ENCODE assay signal across 23 cellular contexts in genomic region chr11:64718084-64718779, GRCh38. TPM values are rescaled to one million over a fixed set of nuclear protein-coding genes. Genes with fewer than 3 reads are reported as not detected.
DNase-seq lines count a peak whose midpoint lies in the region; ATAC-seq, FAIRE-seq and TF ChIP-seq lines count a peak whose summit lies in the region.
"Had no signal": no experiment of that assay in that cellular context is flagged by ENCODE, and none has a peak within 500 bp of the region (broad histone marks: within the 10 kb centered on the region; RNA-seq: fewer than 3 reads in every experiment).

No MANE protein-coding gene starts in this region.

- peak overlapping the region in 3 of 5 experiments; percentile 81 to 97 (median 95) for H3K27ac Mint-ChIP-seq in brain
- H3K27ac Mint-ChIP-seq in stimulated activated memory B cell treated with anti-CD40 and anti-IgM and Interleukin-4, amounts not matched to agents 10 μg/mL and 1 μg/mL and 100 μg/mL, for 72 hours = no peak overlapping the region
- H3K27ac Mint-ChIP-seq: CD8-positive, alpha-beta memory T cell had no signal

- H3K79me1 ChIP-seq in H1 (ENCODE audit: low read depth, low read length) = no peaks in the 10 kb centered on the region

- H4K8ac ChIP-seq in H1 (ENCODE audit: extremely low read depth, insufficient read depth, low read length) = no peak overlapping the region

- no peaks in the 10 kb centered on the region for H3K36me3 ChIP-seq in H1 (ENCODE audit: control insufficient read depth in 2 of 4, insufficient read depth in 4 of 4, low read length in 3 of 4)
- no peaks in the 10 kb centered on the region for H3K36me3 ChIP-seq in sigmoid colon
- H3K36me3 ChIP-seq: HAP-1 had no signal

- H3K9me3 ChIP-seq in H1 (ENCODE audit: insufficient read depth in 2 of 2, low read depth in 1 of 2, low read length in 1 of 2) (no peaks in the 10 kb centered on the region), sigmoid colon (no peaks in the 10 kb centered on the region)
- H3K9me3 ChIP-seq: HAP-1 had no signal

- no peak overlapping the region for H3K4me2 ChIP-seq in H1 (ENCODE audit: insufficient read depth in 1 of 2, low read depth in 2 of 2, low read length in 2 of 2)

- H3K4ac ChIP-seq in H1 (replicated peaks; ENCODE audit: insufficient read length, low read depth, low read length) = no peak overlapping the region

- no peak overlapping the region for H2AK5ac ChIP-seq in H1 (ENCODE audit: low read depth, low read length)

- peaks cover 88% of the 10 kb centered on the region for H3K4me1 Mint-ChIP-seq in brain
- peaks cover 33% of the 10 kb centered on the region for H3K4me1 Mint-ChIP-seq in stimulated activated memory B cell treated with anti-CD40 and anti-IgM and Interleukin-4, amounts not matched to agents 10 μg/mL and 1 μg/mL and 100 μg/mL, for 72 hours

- H4K5ac ChIP-seq in H1 (ENCODE audit: insufficient read length, low read depth, low read length) = no peak overlapping the region

- DNase-seq in NCI-H1694 (lab: John Stamatoyannopoulos, UW) (peak; percentile 33), NCI-H1694 treated with DMSO at 0.1 percent for 48 hours (lab: John Stamatoyannopoulos, UW) (no peak), H1 (ENCODE audit: low read depth in 1 of 2, low spot score in 2 of 2) (no peak), sigmoid colon (peak; percentile 56), NCI-H1048 (lab: John Stamatoyannopoulos, UW) (no peak)
- DNase-seq: AML-193; Calu3; CD8-positive, alpha-beta memory T cell; DMS53; GF-D8; IMR-90; NCI-H1417 treated with DMSO at 0.1 percent for 48 hours; NCI-H1930; NCI-H2227 treated with DMSO at 0.1 percent for 48 hours; NCI-H510A treated with DMSO at 0.1 percent for 48 hours; T-helper 1 cell had no signal

- TF ChIP-seq POLR2A in H1 (IDR thresholded peaks at IDR 0.05; ENCODE audit: control extremely low read depth in 1 of 2, low read depth in 2 of 2, low read length in 2 of 2) (no peak), sigmoid colon (IDR thresholded peaks at IDR 0.05) (no peak)

- TF ChIP-seq CTCF in brain (conservative IDR thresholded peaks at IDR 0.05) (no peak), H1 (IDR thresholded peaks at IDR 0.05; ENCODE audit: control extremely low read depth in 1 of 3, insufficient read depth in 1 of 3, low read depth in 1 of 3, low read length in 3 of 3) (no peak), sigmoid colon (IDR thresholded peaks at IDR 0.05) (no peak)

- no peak overlapping the region for H3K56ac ChIP-seq in H1 (replicated peaks; ENCODE audit: insufficient read length, low read depth, low read length)

- CTCF ChIA-PET in H1 (lab: Charles Lee; ENCODE audit: partially characterized antibody) = interaction anchor here (1.0 to 4.7 kb wide), 7 partner anchors 13 to 69 kb away, joined by 3 to 30 read pairs (median 9); partner anchors contain the start of gene RASGRP2

- peaks cover 17% of the 10 kb centered on the region for H3K27me3 Mint-ChIP-seq in brain
- peaks cover 86% of the 10 kb centered on the region for H3K27me3 Mint-ChIP-seq in stimulated activated memory B cell treated with anti-CD40 and anti-IgM and Interleukin-4, amounts not matched to agents 10 μg/mL and 1 μg/mL and 100 μg/mL, for 72 hours

- FAIRE-seq in H1 (lab: Jason Lieb, UNC) = no peak

- intact Hi-C loops in sigmoid colon (cut with DNase I) = no loop called here

- POLR2A ChIA-PET in H1 (lab: Charles Lee; ENCODE audit: partially characterized antibody) = interaction anchor here (1.2 to 3.6 kb wide), 4 partner anchors 8 to 43 kb away, joined by 3 to 22 read pairs (median 4); no protein-coding TSS in a partner anchor

- no peak overlapping the region for H3K18ac ChIP-seq in H1 (ENCODE audit: extremely low read depth, low read length)

- no peak overlapping the region for H2BK5ac ChIP-seq in H1 (ENCODE audit: low read depth, low read length)

- TF ChIP-seq EP300 in H1 (IDR thresholded peaks at IDR 0.05; ENCODE audit: borderline replicate concordance in 1 of 2, low read depth in 2 of 2, low read length in 2 of 2) (no peak), sigmoid colon (IDR thresholded peaks at IDR 0.05) (no peak)

- H3K9ac ChIP-seq in H1 (replicated peaks in 1 of 4; ENCODE audit: extremely low read depth in 1 of 4, low read depth in 3 of 4, low read length in 3 of 4) = no peak overlapping the region

- peaks cover 11% of the 10 kb centered on the region; the same call in 1 of the 2 replicates for H3K23me2 ChIP-seq in H1 (ENCODE audit: low read depth, low read length)

- WGBS in H1 (ENCODE audit: extremely low coverage in 1 of 2, insufficient coverage in 1 of 2, insufficient read length in 1 of 2, insufficient replicate concordance in 2 of 2, low coverage in 1 of 2, low lambda C conversion rate in 2 of 2, missing lambda C conversion rate in 1 of 2), 2 experiments = 78% methylated on average over 15 of the region's 15 CpGs; no CpG with 5 or more reads in 1 of the 2 experiments
- 63 to 79% methylated on average over 15 of the region's 15 CpGs for WGBS in sigmoid colon, 2 donors

- H3K27me3 ChIP-seq in H1 (replicated peaks in 1 of 4; ENCODE audit: control insufficient read depth in 3 of 4, extremely low read depth in 1 of 4, insufficient read depth in 3 of 4, low read length in 3 of 4) = peaks cover 9 to 43% (median 31%) of the 10 kb centered on the region in 4 experiments
- H3K27me3 ChIP-seq in sigmoid colon = peaks cover 25 to 96% (median 79%) of the 10 kb centered on the region in 3 donors

- H3K4me3 Mint-ChIP-seq in brain = peak overlapping the region in 2 of 5 experiments; percentile 42 to 62
- no peak overlapping the region for H3K4me3 Mint-ChIP-seq in stimulated activated memory B cell treated with anti-CD40 and anti-IgM and Interleukin-4, amounts not matched to agents 10 μg/mL and 1 μg/mL and 100 μg/mL, for 72 hours

- no peaks in the 10 kb centered on the region for H3K79me2 ChIP-seq in H1 (ENCODE audit: control insufficient read depth in 1 of 2, insufficient read depth in 2 of 2, low read length in 2 of 2)

- H2BK120ac ChIP-seq in H1 (replicated peaks; ENCODE audit: low read depth, low read length) = no peak overlapping the region

- peak overlapping the region; percentile 80; the same call in 1 of the 2 replicates for H2BK12ac ChIP-seq in H1 (ENCODE audit: low read depth, low read length)

- no peak overlapping the region for H2BK20ac ChIP-seq in H1 (ENCODE audit: low read length)

- no peak for TF ChIP-seq RAD21 in H1 (IDR thresholded peaks at IDR 0.05 in 1 of 2, conservative IDR thresholded peaks at IDR 0.05 in 1 of 2; ENCODE audit: low read depth in 2 of 2, low read length in 2 of 2)

- ATAC-seq in GM21423 (IDR thresholded peaks at IDR 0.05; ENCODE audit: unreplicated experiment) = no peak
- no peak for ATAC-seq in stimulated activated memory B cell treated with anti-CD40 and anti-IgM and Interleukin-4, amounts not matched to agents 10 μg/mL and 1 μg/mL and 100 μg/mL, for 72 hours
- ATAC-seq: Right ventricle myocardium inferior had no signal

- peaks cover 0 to 2% (median 0%) of the 10 kb centered on the region in 5 experiments for H3K9me3 Mint-ChIP-seq in brain
- H3K9me3 Mint-ChIP-seq in stimulated activated memory B cell treated with anti-CD40 and anti-IgM and Interleukin-4, amounts not matched to agents 10 μg/mL and 1 μg/mL and 100 μg/mL, for 72 hours = no peaks in the 10 kb centered on the region

- H3K27ac ChIP-seq in H1 (ENCODE audit: low read depth, low read length) (no peak overlapping the region), sigmoid colon (no peak overlapping the region)
- H3K27ac ChIP-seq: SJSA1 had no signal

- H2BK15ac ChIP-seq in H1 (ENCODE audit: low read length) = no peak overlapping the region

- H2AFZ ChIP-seq in H1 (ENCODE audit: low read length) = no peak overlapping the region

- peaks cover 0 to 4% of the 10 kb centered on the region in 2 experiments for H4K20me1 ChIP-seq in H1 (replicated peaks in 1 of 2; ENCODE audit: control insufficient read depth in 1 of 2, insufficient read depth in 2 of 2, low read length in 2 of 2)

- no peaks in the 10 kb centered on the region for H3K36me3 Mint-ChIP-seq in brain
- no peaks in the 10 kb centered on the region for H3K36me3 Mint-ChIP-seq in stimulated activated memory B cell treated with anti-CD40 and anti-IgM and Interleukin-4, amounts not matched to agents 10 μg/mL and 1 μg/mL and 100 μg/mL, for 72 hours
- H3K36me3 Mint-ChIP-seq: CD8-positive, alpha-beta memory T cell had no signal

- no peak overlapping the region for H3K4me3 ChIP-seq in H1 (ENCODE audit: extremely low read depth in 1 of 4, insufficient read depth in 2 of 4, low read depth in 3 of 4, low read length in 4 of 4)
- no peak overlapping the region for H3K4me3 ChIP-seq in sigmoid colon
- H3K4me3 ChIP-seq: HAP-1, SJSA1 had no signal

- H4K91ac ChIP-seq in H1 (replicated peaks; ENCODE audit: insufficient read length, low read length) = no peak overlapping the region

- H3K4me1 ChIP-seq in H1 (replicated peaks in 1 of 4; ENCODE audit: control insufficient read depth in 3 of 4, insufficient read depth in 4 of 4, low read length in 3 of 4) = peaks cover 2 to 16% (median 7%) of the 10 kb centered on the region in 4 experiments
- H3K4me1 ChIP-seq in sigmoid colon = peaks cover 0 to 6% (median 5%) of the 10 kb centered on the region in 4 donors
- H3K4me1 ChIP-seq: HAP-1 had no signal

- no peak overlapping the region for H3K23ac ChIP-seq in H1 (ENCODE audit: insufficient read length)

- no peak overlapping the region for H3K14ac ChIP-seq in H1 (ENCODE audit: insufficient read length)

RNA-seq across cellular contexts. Expression of gene NRXN2, which starts 4.8 kb away (rescaled TPM):
- polyA plus RNA-seq in brain (ENCODE audit: insufficient read depth, low read depth, low replicate concordance) (117 TPM), H1 (2011; rRNA removed) (1.3 and 5.7 TPM in 2 replicates), sigmoid colon (1 to 10 TPM in 2 of 3 donors, under 1 TPM in 1; 0.23 to 4.9 (median 3.0) TPM)
- total RNA-seq in H1 (2021; fragmentation: NEBNext Ultra II Directional; extraction: Animal tissue kit (Norgen Biotek cat#: 25700)) = 11.4 and 11.5 TPM in 2 replicates
- polyA plus RNA-seq in H1 (2011; cell fraction: cytosol; rRNA removed) = 2.4 TPM
- polyA plus RNA-seq in H1 (2011; cell fraction: nucleus; rRNA removed) = 7.0 TPM
- polyA plus RNA-seq in H1 (2012, experiment 1 of 2) = 6.8 to 12.4 TPM (median 9.6 TPM) in 4 replicates
- polyA plus RNA-seq in H1 (2012, experiment 2 of 2) = 4.9 TPM
- 11.2 TPM for polyA plus RNA-seq in H1 (2013, experiment 1 of 2)
- 12.9 TPM for polyA plus RNA-seq in H1 (2013, experiment 2 of 2)
- 10.7 and 12.0 TPM in 2 replicates for polyA minus RNA-seq in H1 (2011; rRNA and poly(A)+ RNA removed)
- polyA minus RNA-seq in H1 (2011; cell fraction: cytosol; rRNA and poly(A)+ RNA removed) = 8.7 TPM
- polyA minus RNA-seq in H1 (2011; cell fraction: nucleus; rRNA and poly(A)+ RNA removed) = 10.3 TPM
- total RNA-seq in sigmoid colon = 10 to 100 TPM in 2 of 4 donors, 1 to 10 TPM in 2; 6.8 to 20.5 (median 13.7) TPM
- total RNA-seq: Calu3, SJSA1 had no signal
- polyA plus RNA-seq: AG04450; CD8-positive, alpha-beta memory T cell had no signal

RNA-seq across cellular contexts. Expression of gene RASGRP2, which starts 25.7 kb away (rescaled TPM):
- 5.9 TPM for polyA plus RNA-seq in brain (ENCODE audit: insufficient read depth, low read depth, low replicate concordance)
- 37.9 and 40.6 TPM in 2 replicates for total RNA-seq in H1 (2021; fragmentation: NEBNext Ultra II Directional; extraction: Animal tissue kit (Norgen Biotek cat#: 25700))
- 45.7 and 50.4 TPM in 2 replicates for polyA plus RNA-seq in H1 (2011; rRNA removed)
- polyA plus RNA-seq in H1 (2011; cell fraction: cytosol; rRNA removed) = 41.1 TPM
- 127 TPM for polyA plus RNA-seq in H1 (2011; cell fraction: nucleus; rRNA removed)
- polyA plus RNA-seq in H1 (2012, experiment 1 of 2) = 30.1 to 58.0 TPM (median 54.6 TPM) in 4 replicates
- polyA plus RNA-seq in H1 (2012, experiment 2 of 2) = 31.1 TPM
- polyA plus RNA-seq in H1 (2013, experiment 1 of 2) = 33.0 TPM
- polyA plus RNA-seq in H1 (2013, experiment 2 of 2) = 34.6 TPM
- polyA minus RNA-seq in H1 (2011; rRNA and poly(A)+ RNA removed) = 14.8 and 18.9 TPM in 2 replicates
- polyA minus RNA-seq in H1 (2011; cell fraction: cytosol; rRNA and poly(A)+ RNA removed) = 12.3 TPM
- polyA minus RNA-seq in H1 (2011; cell fraction: nucleus; rRNA and poly(A)+ RNA removed) = 24.8 TPM
- total RNA-seq in sigmoid colon = 10 to 100 TPM; 26.7 to 77.0 (median 27.8) TPM
- polyA plus RNA-seq in sigmoid colon = 100 to 1,000 TPM in 1 of 3 donors, 1 to 10 TPM in 2; 2.1 to 101 (median 4.8) TPM
- total RNA-seq: Calu3, IMR-90 had no signal

RNA-seq across cellular contexts. Expression of gene PYGM, which starts 41.5 kb away (rescaled TPM):
- polyA plus RNA-seq in brain (ENCODE audit: insufficient read depth, low read depth, low replicate concordance) (13.4 TPM), H1 (2011; rRNA removed) (10.0 and 15.2 TPM in 2 replicates), sigmoid colon (1 to 10 TPM in 2 of 3 donors, under 1 TPM in 1; 0.23 to 2.1 (median 1.8) TPM)
- 9.6 and 9.7 TPM in 2 replicates for total RNA-seq in H1 (2021; fragmentation: NEBNext Ultra II Directional; extraction: Animal tissue kit (Norgen Biotek cat#: 25700))
- polyA plus RNA-seq in H1 (2011; cell fraction: cytosol; rRNA removed) = 10.4 TPM
- polyA plus RNA-seq in H1 (2011; cell fraction: nucleus; rRNA removed) = 20.9 TPM
- 9.2 to 15.4 TPM (median 13.0 TPM) in 4 replicates for polyA plus RNA-seq in H1 (2012, experiment 1 of 2)
- polyA plus RNA-seq in H1 (2012, experiment 2 of 2) = 11.5 TPM
- polyA plus RNA-seq in H1 (2013, experiment 1 of 2) = 6.9 TPM
- 6.3 TPM for polyA plus RNA-seq in H1 (2013, experiment 2 of 2)
- polyA minus RNA-seq in H1 (2011; rRNA and poly(A)+ RNA removed) = 13.2 and 16.4 TPM in 2 replicates
- polyA minus RNA-seq in H1 (2011; cell fraction: cytosol; rRNA and poly(A)+ RNA removed) = 12.3 TPM
- 5.4 TPM for polyA minus RNA-seq in H1 (2011; cell fraction: nucleus; rRNA and poly(A)+ RNA removed)
- total RNA-seq in sigmoid colon = 10 to 100 TPM; 10.5 to 42.1 (median 27.1) TPM

Comparison
In these comparisons a context has a peak if more than half of its experiments do, and no peak if none do; other contexts are left out.
1. DNase-seq: peak in NCI-H1694 (single experiment) and sigmoid colon (single experiment); none in NCI-H1694 treated with DMSO at 0.1 percent for 48 hours (single experiment), H1 (0 of 2) and NCI-H1048 (single experiment).